5 cellular contexts compared by ENCODE assay signal in genomic region chr10:79988199-79988598, GRCh38. TPM values are rescaled to one million over a fixed set of nuclear protein-coding genes. Genes with fewer than 3 reads are reported as not detected.
"Had no signal": no experiment of that assay in that cellular context is flagged by ENCODE, and none has a peak within 500 bp of the region (broad histone marks: within the 10 kb centered on the region; RNA-seq: fewer than 3 reads in every experiment).

No MANE protein-coding gene starts in this region.

RNA-seq across cellular contexts. Expression of gene SFTPD, which starts 39.3 kb away (rescaled TPM):
- total RNA-seq: HepG2, HT-29, HT1080, IMR-90 had no signal
- polyA plus RNA-seq: HepG2, IgD-negative memory B cell, IMR-90 had no signal
